In genomic region chr5:139178948-139179347, GRCh38 we compare ENCODE assay signal across 9 cellular contexts. TPM values are rescaled to one million over a fixed set of nuclear protein-coding genes. Genes with fewer than 3 reads are reported as not detected.
A peak's percentile ranks its signal among the peaks of the same experiment; 100 is the strongest.
DNase-seq lines count a peak whose midpoint lies in the region; ATAC-seq and TF ChIP-seq lines count a peak whose summit lies in the region.
"Had no signal": no experiment of that assay in that cellular context is flagged by ENCODE, and none has a peak within 500 bp of the region (broad histone marks: within the 10 kb centered on the region; RNA-seq: fewer than 3 reads in every experiment).

No MANE protein-coding gene starts in this region.

- H3K27me3 Mint-ChIP-seq in progenitor cell of endocrine pancreas = no peaks in the 10 kb centered on the region
- no peaks in the 10 kb centered on the region for H3K27me3 Mint-ChIP-seq in activated T-cell treated with anti-CD3 and anti-CD28 coated beads, Interleukin-2, amount 50 U/mL, for 72 hours (ENCODE audit: low read depth)

- no peak overlapping the region for H3K4me3 Mint-ChIP-seq in progenitor cell of endocrine pancreas (ENCODE audit: low read depth)
- no peak overlapping the region for H3K4me3 Mint-ChIP-seq in activated T-cell treated with anti-CD3 and anti-CD28 coated beads, Interleukin-2, amount 50 U/mL, for 72 hours

- H3K9me3 Mint-ChIP-seq in progenitor cell of endocrine pancreas (ENCODE audit: low read depth) = peaks cover 4% of the 10 kb centered on the region
- no peaks in the 10 kb centered on the region for H3K9me3 Mint-ChIP-seq in activated T-cell treated with anti-CD3 and anti-CD28 coated beads, Interleukin-2, amount 50 U/mL, for 72 hours

- TF ChIP-seq CTCF in foreskin keratinocyte (conservative IDR thresholded peaks at IDR 0.05) (no peak), progenitor cell of endocrine pancreas (IDR thresholded peaks at IDR 0.05; ENCODE audit: unreplicated experiment) (no peak)

- H3K4me1 ChIP-seq in foreskin keratinocyte = peaks cover 14% of the 10 kb centered on the region

- peaks cover 15% of the 10 kb centered on the region for H3K4me1 Mint-ChIP-seq in progenitor cell of endocrine pancreas (ENCODE audit: low read depth)
- H3K4me1 Mint-ChIP-seq in activated T-cell treated with anti-CD3 and anti-CD28 coated beads, Interleukin-2, amount 50 U/mL, for 72 hours (ENCODE audit: low read depth) = peaks cover 27% of the 10 kb centered on the region

- peak; percentile 45 for ATAC-seq in foreskin keratinocyte
- no peak for ATAC-seq in activated T-cell treated with anti-CD3 and anti-CD28 coated beads, Interleukin-2, amount 50 U/mL, for 72 hours (replicated peaks in 1 of 2)

- no peaks in the 10 kb centered on the region for H3K36me3 Mint-ChIP-seq in progenitor cell of endocrine pancreas (ENCODE audit: insufficient read depth)
- H3K36me3 Mint-ChIP-seq in activated T-cell treated with anti-CD3 and anti-CD28 coated beads, Interleukin-2, amount 50 U/mL, for 72 hours (ENCODE audit: insufficient read depth in 2 of 2) = peaks cover 0 to 3% of the 10 kb centered on the region in 2 donors

- no peak overlapping the region for H3K27ac ChIP-seq in foreskin keratinocyte

- DNase-seq in ELF-1 (ENCODE audit: low read depth, low spot score) (peak; percentile 50), RPMI8226 (peak; percentile 63), foreskin keratinocyte (peak; percentile 54 to 76), progenitor cell of endocrine pancreas (ENCODE audit: low spot score, unreplicated experiment) (no peak), DMS53 (lab: John Stamatoyannopoulos, UW) (no peak), NCI-H2227 treated with DMSO at 0.1 percent for 48 hours (lab: John Stamatoyannopoulos, UW) (no peak), G401 (ENCODE audit: low spot score) (no peak)
- no peak for DNase-seq in activated T-cell treated with anti-CD3 and anti-CD28 coated beads, Interleukin-2, amount 50 U/mL, for 72 hours
- DNase-seq: NCI-H2081 treated with DMSO at 0.1 percent for 48 hours had no signal

- H3K27me3 ChIP-seq in foreskin keratinocyte = no peaks in the 10 kb centered on the region

- in situ Hi-C loops in G401 (cut with HindIII; ENCODE audit: low sequenced_read_pairs) = no loop called here

- H3K27ac Mint-ChIP-seq in progenitor cell of endocrine pancreas = peak overlapping the region; percentile 82
- H3K27ac Mint-ChIP-seq in activated T-cell treated with anti-CD3 and anti-CD28 coated beads, Interleukin-2, amount 50 U/mL, for 72 hours = no peak overlapping the region

RNA-seq across cellular contexts. Expression of gene SIL1, which starts 19.2 kb away (rescaled TPM):
- total RNA-seq in foreskin keratinocyte (32.1 and 37.9 TPM in 2 replicates), progenitor cell of endocrine pancreas (26.0 and 26.7 TPM in 2 replicates)
- polyA plus RNA-seq in foreskin keratinocyte = 47.9 and 55.3 TPM in 2 replicates
- 10 to 100 TPM; 32.5 to 37.3 TPM for total RNA-seq in activated T-cell treated with anti-CD3 and anti-CD28 coated beads, Interleukin-2, amount 50 U/mL, for 72 hours
- 31.3 and 66.4 TPM in 2 replicates for total RNA-seq in G401 (2014; rRNA removed; shearing (Covaris generic))

Comparison
In these comparisons a context has a peak if more than half of its experiments do, and no peak if none do; other contexts are left out.
1. DNase-seq: peak in ELF-1 (single experiment), RPMI8226 (single experiment) and foreskin keratinocyte (2 of 2); none in progenitor cell of endocrine pancreas (single experiment), activated T-cell treated with anti-CD3 and anti-CD28 coated beads, Interleukin-2, amount 50 U/mL, for 72 hours (0 of 2), DMS53 (single experiment), NCI-H2227 treated with DMSO at 0.1 percent for 48 hours (single experiment) and G401 (single experiment).